ENCODE assay signal across 29 cellular contexts in genomic region chr1:77084457-77084856, GRCh38.
"Had no signal": no experiment of that assay in that cellular context is flagged by ENCODE, and none has a peak within 500 bp of the region (broad histone marks: within the 10 kb centered on the region; RNA-seq: fewer than 3 reads in every experiment).

No MANE protein-coding gene starts in this region.

- H3K4me1 ChIP-seq: heart right ventricle, left lung, prostate gland, right atrium auricular region, spleen, tibial nerve, upper lobe of left lung had no signal

- H3K27me3 ChIP-seq: dorsolateral prefrontal cortex, esophagus muscularis mucosa, heart right ventricle, left lung, right atrium auricular region, spleen, tibial nerve, upper lobe of left lung had no signal

- FAIRE-seq: colon, endothelial cell of umbilical vein, islet of Langerhans, urothelium cell line had no signal

- H3K27ac ChIP-seq: dorsolateral prefrontal cortex, esophagus muscularis mucosa, heart right ventricle, left lung, prostate gland, right atrium auricular region, skin epidermis, spleen, thoracic aorta, tibial nerve, upper lobe of left lung had no signal

- ATAC-seq: heart right ventricle; left cardiac atrium; left lung; naive thymus-derived CD8-positive, alpha-beta T cell; stimulated activated memory B cell treated with anti-CD40 and anti-IgM and Interleukin-4, amounts not matched to agents 10 μg/mL and 1 μg/mL and 100 μg/mL, for 72 hours; stimulated activated naive CD8-positive, alpha-beta T cell treated with anti-CD3 and anti-CD28 coated beads, Interleukin-15, Interleukin-2, amounts not matched to agents 100 U/mL and 50 U/mL, for 24 hours had no signal

- DNase-seq: dorsolateral prefrontal cortex; effector CD4-positive, alpha-beta T cell; foreskin melanocyte; glutamatergic neuron; heart right ventricle; hippocampal formation; left cardiac atrium; left lung; mesenchymal stem cell; midbrain; naive thymus-derived CD8-positive, alpha-beta T cell; nephron progenitor cell; nucleus accumbens; spleen; stimulated activated CD4-positive, alpha-beta T cell treated with anti-CD3 and anti-CD28 coated beads, Interleukin-4, amount 100 ng/mL, for 4 hours; stimulated activated naive CD8-positive, alpha-beta T cell treated with anti-CD3 and anti-CD28 coated beads, Interleukin-15, Interleukin-2, amounts not matched to agents 100 U/mL and 50 U/mL, for 24 hours; substantia nigra; upper lobe of left lung had no signal

- H3K9me3 ChIP-seq: esophagus muscularis mucosa, heart right ventricle, left lung, prostate gland, right atrium auricular region, spleen, thoracic aorta, tibial nerve, upper lobe of left lung had no signal

- H3K4me3 ChIP-seq: dorsolateral prefrontal cortex, esophagus muscularis mucosa, heart right ventricle, left lung, prostate gland, right atrium auricular region, skin epidermis, spleen, thoracic aorta, tibial nerve, upper lobe of left lung had no signal

- H3K36me3 ChIP-seq: esophagus muscularis mucosa, heart right ventricle, left lung, prostate gland, right atrium auricular region, thoracic aorta, upper lobe of left lung had no signal
